In the genomic region with DNA sequence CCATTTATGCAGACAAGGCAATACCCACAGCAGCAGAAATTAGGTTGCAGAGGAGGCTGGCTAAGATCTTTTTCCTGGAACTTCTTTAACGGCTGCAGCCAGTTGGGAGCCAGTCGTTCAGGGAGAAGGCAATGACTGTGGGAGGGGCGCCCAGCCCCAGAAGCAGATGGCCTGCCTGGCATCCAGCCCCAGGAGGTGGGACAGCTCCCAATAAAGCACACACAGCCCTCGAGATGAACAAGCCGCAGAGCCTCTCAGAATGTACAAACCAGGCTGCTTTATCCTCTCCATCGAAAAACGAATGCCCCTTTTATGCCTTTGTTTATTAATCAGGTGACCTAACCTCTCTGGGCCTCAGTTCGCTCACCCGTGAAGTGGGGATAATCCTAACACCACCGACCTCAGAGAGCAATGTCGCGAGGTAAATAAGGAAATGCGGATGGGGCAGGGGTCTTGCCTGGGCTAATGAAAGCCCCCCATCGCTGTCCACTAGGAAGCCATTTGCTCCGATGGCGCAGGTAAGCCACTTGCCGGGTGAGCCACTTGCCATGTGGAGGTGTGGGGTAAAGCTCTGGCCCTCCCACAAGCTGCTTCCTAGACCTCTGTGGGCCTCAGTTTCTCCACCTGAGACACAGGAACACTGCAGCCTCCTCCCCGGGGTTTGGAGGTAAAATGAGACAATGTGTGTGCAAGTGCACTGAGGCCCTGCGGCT, we compare ENCODE assay signal across 11 cellular contexts. TPM values are rescaled to one million over a fixed set of nuclear protein-coding genes. Genes with fewer than 3 reads are reported as not detected.
DNase-seq lines count a peak whose midpoint lies in the region; ATAC-seq and TF ChIP-seq lines count a peak whose summit lies in the region.
"Had no signal": no experiment of that assay in that cellular context is flagged by ENCODE, and none has a peak within 500 bp of the region (broad histone marks: within the 10 kb centered on the region; RNA-seq: fewer than 3 reads in every experiment).

No MANE protein-coding gene starts in this region.

- H3K36me3 ChIP-seq in SK-N-SH (replicated peaks in 1 of 2; ENCODE audit: control insufficient read depth in 1 of 2, insufficient read depth in 2 of 2, low read length in 1 of 2): no peaks in the 10 kb centered on the region
- H3K36me3 ChIP-seq in spleen: peaks cover 0 to 12% (median 0%) of the 10 kb centered on the region in 6 donors

- 71% methylated on average over 15 of the region's 19 CpGs for WGBS in SK-N-SH (ENCODE audit: low lambda C conversion rate)
- WGBS in spleen, 5 donors: 70 to 75% (median 71%) methylated on average over 18 to 19 of the region's 19 CpGs

- no peaks in the 10 kb centered on the region for H3K27me3 ChIP-seq in SK-N-SH (ENCODE audit: insufficient read depth)
- H3K27me3 ChIP-seq in spleen (replicated peaks in 1 of 7): no peaks in the 10 kb centered on the region

- TF ChIP-seq EP300 in SK-N-SH (IDR thresholded peaks at IDR 0.05; ENCODE audit: borderline replicate concordance in 1 of 2, low read depth in 1 of 2, low read length in 1 of 2): peak in 1 of 2 experiments; percentile 71; a peak in 1 of 4 replicates

- H3K27me3 Mint-ChIP-seq in activated naive CD4-positive, alpha-beta T cell treated with anti-CD3 and anti-CD28 coated beads, Interleukin-2, amount 10 ng/mL, durations not matched to agents 7 days and 5 days: peaks cover 46% of the 10 kb centered on the region

- no peak for TF ChIP-seq CTCF in SK-N-SH (IDR thresholded peaks at IDR 0.05)
- no peak for TF ChIP-seq CTCF in spleen (IDR thresholded peaks at IDR 0.05 in 8 of 11, conservative IDR thresholded peaks at IDR 0.05 in 3 of 11)

- no peaks in the 10 kb centered on the region for H3K9me3 ChIP-seq in SK-N-SH
- no peaks in the 10 kb centered on the region for H3K9me3 ChIP-seq in spleen

- no peak overlapping the region for H3K9ac ChIP-seq in SK-N-SH

- no peaks in the 10 kb centered on the region for H3K36me3 Mint-ChIP-seq in activated naive CD4-positive, alpha-beta T cell treated with anti-CD3 and anti-CD28 coated beads, Interleukin-2, amount 10 ng/mL, durations not matched to agents 7 days and 5 days
- H3K36me3 Mint-ChIP-seq: WTC11 had no signal

- no peaks in the 10 kb centered on the region for H3K4me1 Mint-ChIP-seq in activated naive CD4-positive, alpha-beta T cell treated with anti-CD3 and anti-CD28 coated beads, Interleukin-2, amount 10 ng/mL, durations not matched to agents 7 days and 5 days

- H2AFZ ChIP-seq in SK-N-SH (ENCODE audit: low read depth): no peak overlapping the region

- H3K9me3 Mint-ChIP-seq in activated naive CD4-positive, alpha-beta T cell treated with anti-CD3 and anti-CD28 coated beads, Interleukin-2, amount 10 ng/mL, durations not matched to agents 7 days and 5 days: no peaks in the 10 kb centered on the region
- H3K9me3 Mint-ChIP-seq: WTC11 had no signal

- H3F3A ChIP-seq in SK-N-SH (replicated peaks; ENCODE audit: insufficient read depth): no peaks in the 10 kb centered on the region

- no peaks in the 10 kb centered on the region for H3K9me2 ChIP-seq in SK-N-SH

- TF ChIP-seq POLR2A in spleen (IDR thresholded peaks at IDR 0.05): no peak

- no peak overlapping the region for H3K4me3 ChIP-seq in SK-N-SH (ENCODE audit: low read depth in 2 of 2, low read length in 1 of 2)
- H3K4me3 ChIP-seq in spleen: no peak overlapping the region
- H3K4me3 ChIP-seq: GM12878 had no signal

- no peak overlapping the region for H3K4me3 Mint-ChIP-seq in activated naive CD4-positive, alpha-beta T cell treated with anti-CD3 and anti-CD28 coated beads, Interleukin-2, amount 10 ng/mL, durations not matched to agents 7 days and 5 days
- H3K4me3 Mint-ChIP-seq: WTC11 had no signal

- intact Hi-C loops in spleen (cut with DNase I; ENCODE audit: low total_unique reads): no loop called here

- H3K27ac ChIP-seq in SK-N-SH (ENCODE audit: low read depth in 2 of 2, low read length in 1 of 2) (peak overlapping the region in 1 of 2 experiments; percentile 99; a peak in 2 of 4 replicates), spleen (peak overlapping the region in 6 of 8 donors; percentile 17 to 59 (median 40))

- peak; percentile 32 for TF ChIP-seq RAD21 in SK-N-SH (IDR thresholded peaks at IDR 0.05; ENCODE audit: low read length)

- H3K4me1 ChIP-seq in SK-N-SH (ENCODE audit: control insufficient read depth in 1 of 2, insufficient read depth in 2 of 2, low read depth in 1 of 2, low read length in 1 of 2) (peaks cover 0 to 78% of the 10 kb centered on the region in 2 experiments; a peak in 2 of 4 replicates), spleen (peaks cover 7 to 59% (median 39%) of the 10 kb centered on the region in 6 donors)

- ATAC-seq in GM19463 (IDR thresholded peaks at IDR 0.05; ENCODE audit: unreplicated experiment) (no peak), GM19328 (IDR thresholded peaks at IDR 0.05; ENCODE audit: unreplicated experiment) (no peak)
- ATAC-seq: GM12878, WTC11 had no signal

- H3K79me2 ChIP-seq in SK-N-SH (ENCODE audit: insufficient read depth): no peaks in the 10 kb centered on the region

- POLR2A ChIA-PET in SK-N-SH (lab: Yijun Ruan, JAX): interaction anchor here (2.4 to 2.5 kb wide), 2 partner anchors 10 to 90 kb away, joined by 12 to 14 read pairs; no protein-coding TSS in a partner anchor

- CTCF ChIA-PET in SK-N-SH (lab: Yijun Ruan, JAX): interaction anchor here (0.9 to 4.7 kb wide), 9 partner anchors 10 to 241 kb away, joined by 3 to 38 read pairs (median 5); no protein-coding TSS in a partner anchor
- CTCF ChIA-PET in activated naive CD4-positive, alpha-beta T cell treated with anti-CD3 and anti-CD28 coated beads, Interleukin-2, amount 10 ng/mL, durations not matched to agents 7 days and 5 days (lab: Charles Lee): no interaction called here

- peak; percentile 40 for DNase-seq in HT-29 (ENCODE audit: low spot score)
- DNase-seq in SK-N-SH: peak; percentile 89
- peak; percentile 79 for DNase-seq in hepatic stellate cell (ENCODE audit: low spot score)
- DNase-seq in spleen: peak; percentile 70
- DNase-seq in activated naive CD4-positive, alpha-beta T cell treated with anti-CD3 and anti-CD28 coated beads, Interleukin-2, amount 10 ng/mL, durations not matched to agents 7 days and 5 days: no peak
- DNase-seq in NOMO-1 (lab: John Stamatoyannopoulos, UW; ENCODE audit: unreplicated experiment in 2 of 2): no peak
- DNase-seq: erythroblast had no signal

- no peak overlapping the region for H3K4me2 ChIP-seq in SK-N-SH

- H4K20me1 ChIP-seq in SK-N-SH (ENCODE audit: insufficient read depth): no peaks in the 10 kb centered on the region

- no peak overlapping the region for H3K27ac Mint-ChIP-seq in activated naive CD4-positive, alpha-beta T cell treated with anti-CD3 and anti-CD28 coated beads, Interleukin-2, amount 10 ng/mL, durations not matched to agents 7 days and 5 days
- H3K27ac Mint-ChIP-seq: WTC11 had no signal

TF ChIP-seq in SK-N-SH, 30 proteins besides CTCF, POLR2A, EP300 and RAD21 (continues in another document):
- TF ChIP-seq RFX5 (IDR thresholded peaks at IDR 0.05; ENCODE audit: low read length) (no peak), FOSL2 (IDR thresholded peaks at IDR 0.05; ENCODE audit: borderline replicate concordance, low read depth) (no peak), CHD2 (IDR thresholded peaks at IDR 0.05; ENCODE audit: low read length, partially characterized antibody) (peak; percentile 64), YY1 (IDR thresholded peaks at IDR 0.05; ENCODE audit: low read depth) (no peak), GATA2 (CRISPR knock-in tag; IDR thresholded peaks at IDR 0.05) (peak; percentile 55), RXRA (IDR thresholded peaks at IDR 0.05; ENCODE audit: borderline replicate concordance, low read depth) (no peak), TCF12 (IDR thresholded peaks at IDR 0.05) (peak; percentile 36; the same call in 1 of the 2 replicates)
- TF ChIP-seq, protein P1, sequence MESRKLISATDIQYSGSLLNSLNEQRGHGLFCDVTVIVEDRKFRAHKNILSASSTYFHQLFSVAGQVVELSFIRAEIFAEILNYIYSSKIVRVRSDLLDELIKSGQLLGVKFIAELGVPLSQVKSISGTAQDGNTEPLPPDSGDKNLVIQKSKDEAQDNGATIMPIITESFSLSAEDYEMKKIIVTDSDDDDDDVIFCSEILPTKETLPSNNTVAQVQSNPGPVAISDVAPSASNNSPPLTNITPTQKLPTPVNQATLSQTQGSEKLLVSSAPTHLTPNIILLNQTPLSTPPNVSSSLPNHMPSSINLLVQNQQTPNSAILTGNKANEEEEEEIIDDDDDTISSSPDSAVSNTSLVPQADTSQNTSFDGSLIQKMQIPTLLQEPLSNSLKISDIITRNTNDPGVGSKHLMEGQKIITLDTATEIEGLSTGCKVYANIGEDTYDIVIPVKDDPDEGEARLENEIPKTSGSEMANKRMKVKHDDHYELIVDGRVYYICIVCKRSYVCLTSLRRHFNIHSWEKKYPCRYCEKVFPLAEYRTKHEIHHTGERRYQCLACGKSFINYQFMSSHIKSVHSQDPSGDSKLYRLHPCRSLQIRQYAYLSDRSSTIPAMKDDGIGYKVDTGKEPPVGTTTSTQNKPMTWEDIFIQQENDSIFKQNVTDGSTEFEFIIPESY (IDR thresholded peaks at IDR 0.05; ENCODE audit: borderline replicate concordance, low read depth): no peak
- TF ChIP-seq, protein P2, sequence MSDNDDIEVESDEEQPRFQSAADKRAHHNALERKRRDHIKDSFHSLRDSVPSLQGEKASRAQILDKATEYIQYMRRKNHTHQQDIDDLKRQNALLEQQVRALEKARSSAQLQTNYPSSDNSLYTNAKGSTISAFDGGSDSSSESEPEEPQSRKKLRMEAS (IDR thresholded peaks at IDR 0.05; ENCODE audit: low read depth): no peak
- TF ChIP-seq, protein P3, sequence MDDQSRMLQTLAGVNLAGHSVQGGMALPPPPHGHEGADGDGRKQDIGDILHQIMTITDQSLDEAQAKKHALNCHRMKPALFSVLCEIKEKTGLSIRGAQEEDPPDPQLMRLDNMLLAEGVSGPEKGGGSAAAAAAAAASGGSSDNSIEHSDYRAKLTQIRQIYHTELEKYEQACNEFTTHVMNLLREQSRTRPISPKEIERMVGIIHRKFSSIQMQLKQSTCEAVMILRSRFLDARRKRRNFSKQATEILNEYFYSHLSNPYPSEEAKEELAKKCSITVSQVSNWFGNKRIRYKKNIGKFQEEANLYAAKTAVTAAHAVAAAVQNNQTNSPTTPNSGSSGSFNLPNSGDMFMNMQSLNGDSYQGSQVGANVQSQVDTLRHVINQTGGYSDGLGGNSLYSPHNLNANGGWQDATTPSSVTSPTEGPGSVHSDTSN (IDR thresholded peaks at IDR 0.05): no peak

RNA-seq across cellular contexts. Expression of a gene that starts 35.8 kb away (rescaled TPM):
- 83.6 and 95.0 TPM in 2 replicates for total RNA-seq in HT-29 (2014; rRNA removed; shearing (Covaris generic))
- 2.0 and 2.2 TPM in 2 replicates for polyA plus RNA-seq in SK-N-SH (2012; rRNA removed)
- 1.7 and 2.7 TPM in 2 replicates for polyA plus RNA-seq in SK-N-SH (2012; cell fraction: cytosol; rRNA removed)
- 2.2 and 3.7 TPM in 2 replicates for polyA plus RNA-seq in SK-N-SH (2012; cell fraction: nucleus; rRNA removed)
- total RNA-seq in spleen: 100 to 1,000 TPM in 3 of 7 donors, 10 to 100 TPM in 4; 47.6 to 134 (median 85.9) TPM
- polyA plus RNA-seq in spleen: 10 to 100 TPM; 11.0 to 47.2 (median 15.8) TPM

Comparison
In these comparisons a context has a peak if more than half of its experiments do, and no peak if none do; other contexts are left out.
1. DNase-seq: peak in HT-29 (single experiment), SK-N-SH (single experiment), hepatic stellate cell (single experiment) and spleen (single experiment); none in activated naive CD4-positive, alpha-beta T cell treated with anti-CD3 and anti-CD28 coated beads, Interleukin-2, amount 10 ng/mL, durations not matched to agents 7 days and 5 days (single experiment) and NOMO-1 (0 of 2).